8 cellular contexts compared by ENCODE assay signal in the genomic region with DNA sequence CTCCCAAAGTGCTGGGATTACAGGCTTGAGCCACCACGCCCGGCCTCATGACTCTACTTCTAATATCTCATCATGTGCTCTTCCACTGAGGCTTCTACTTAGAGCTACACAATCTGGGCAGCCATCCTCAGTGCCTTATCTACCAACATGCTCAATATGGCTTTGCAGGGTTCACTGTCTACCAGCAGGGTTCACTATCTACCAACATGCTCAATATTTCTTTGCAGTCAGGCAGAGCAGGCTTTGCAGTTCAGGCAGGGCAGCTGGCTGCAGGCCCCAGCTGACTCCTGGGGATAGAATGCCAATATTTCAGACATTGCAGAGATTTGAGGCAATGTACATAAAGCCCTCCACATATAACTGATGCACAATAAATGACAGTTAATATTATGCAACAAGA. TPM values are rescaled to one million over a fixed set of nuclear protein-coding genes. Genes with fewer than 3 reads are reported as not detected.
DNase-seq lines count a peak whose midpoint lies in the region; ATAC-seq and TF ChIP-seq lines count a peak whose summit lies in the region.

No MANE protein-coding gene starts in this region.

- DNase-seq in Caco-2 (peak; percentile 71), GM23248 (peak; percentile 54), OCI-LY7 (ENCODE audit: low spot score) (peak; percentile 2), erythroblast (lab: John Stamatoyannopoulos, UW) (peak; percentile 65 to 71), mesothelial cell of epicardium (ENCODE audit: low spot score in 2 of 2, unreplicated experiment in 2 of 2) (no peak)

- no peak overlapping the region for H3K27ac Mint-ChIP-seq in Caco-2 (ENCODE audit: unreplicated experiment)
- H3K27ac Mint-ChIP-seq in mesothelial cell of epicardium: no peak overlapping the region

- no peaks in the 10 kb centered on the region for H3K9me2 ChIP-seq in GM23248 (ENCODE audit: insufficient read depth)
- no peaks in the 10 kb centered on the region for H3K9me2 ChIP-seq in OCI-LY7 (ENCODE audit: insufficient read depth, low read length)

- H3K9ac ChIP-seq in GM23248 (no peak overlapping the region), parathyroid adenoma (no peak overlapping the region)

- TF ChIP-seq POLR2A in erythroblast (IDR thresholded peaks at IDR 0.05; ENCODE audit: low read length): no peak

- CTCF ChIA-PET in Caco-2 (lab: Charles Lee): interaction anchor here (0.6 to 1.2 kb wide), 15 partner anchors 20 to 460 kb away, joined by 3 to 37 read pairs (median 3); no protein-coding TSS in a partner anchor
- CTCF ChIA-PET in OCI-LY7 (lab: Charles Lee; ENCODE audit: unreplicated experiment): no interaction called here

- in situ Hi-C loops in GM23248 (cut with MboI): no loop called here

- H3K4me3 ChIP-seq in Caco-2 (ENCODE audit: low read depth, low read length): no peak overlapping the region
- no peak overlapping the region for H3K4me3 ChIP-seq in GM23248
- no peak overlapping the region for H3K4me3 ChIP-seq in OCI-LY7 (ENCODE audit: low read depth, low read length, poor library complexity, severe bottlenecking)
- H3K4me3 ChIP-seq in parathyroid adenoma (ENCODE audit: low read depth, low read length): no peak overlapping the region

- intact Hi-C loops in Caco-2 (cut with micrococcal nuclease; ENCODE audit: unreplicated experiment): loop anchor here (1.0 to 5.0 kb wide), 5 partner anchors 22 to 460 kb away; no protein-coding TSS in a partner anchor
- intact Hi-C loops in OCI-LY7 (cut with micrococcal nuclease; ENCODE audit: unreplicated experiment): no loop called here

- H3K36me3 Mint-ChIP-seq in Caco-2 (ENCODE audit: insufficient read depth, unreplicated experiment) (peaks cover 6% of the 10 kb centered on the region), mesothelial cell of epicardium (peaks cover 34% of the 10 kb centered on the region)

- no peaks in the 10 kb centered on the region for H3K27me3 Mint-ChIP-seq in Caco-2 (ENCODE audit: insufficient read depth, unreplicated experiment)
- H3K27me3 Mint-ChIP-seq in mesothelial cell of epicardium (ENCODE audit: low read depth): no peaks in the 10 kb centered on the region

- H3K79me2 ChIP-seq in GM23248 (ENCODE audit: insufficient read depth): no peaks in the 10 kb centered on the region
- no peaks in the 10 kb centered on the region for H3K79me2 ChIP-seq in OCI-LY7 (ENCODE audit: insufficient read depth, low read depth, low read length)
- no peaks in the 10 kb centered on the region for H3K79me2 ChIP-seq in parathyroid adenoma

- no peaks in the 10 kb centered on the region for H3K9me3 Mint-ChIP-seq in Caco-2 (ENCODE audit: unreplicated experiment)
- H3K9me3 Mint-ChIP-seq in mesothelial cell of epicardium: no peaks in the 10 kb centered on the region

- POLR2A ChIA-PET in Caco-2 (lab: Charles Lee) (interaction anchor here (0.5 kb wide), 1 partner anchor 620 kb away, joined by 4 read pairs; no protein-coding TSS in a partner anchor), OCI-LY7 (lab: Charles Lee) (interaction anchor here (0.6 to 0.7 kb wide), 2 partner anchors 31 to 113 kb away, joined by 4 to 6 read pairs; no protein-coding TSS in a partner anchor)

- TF ChIP-seq CTCF in Caco-2 (IDR thresholded peaks at IDR 0.05; ENCODE audit: insufficient read depth in 1 of 2, low read depth in 1 of 2, low read length in 1 of 2, severe bottlenecking in 1 of 2, unreplicated experiment in 1 of 2): peak; percentile 63 to 80
- no peak; the same call in 1 of the 2 replicates for TF ChIP-seq CTCF in OCI-LY7 (conservative IDR thresholded peaks at IDR 0.05; ENCODE audit: low read length)
- peak; percentile 43 for TF ChIP-seq CTCF in parathyroid adenoma (IDR thresholded peaks at IDR 0.05)
- no peak for TF ChIP-seq CTCF in mesothelial cell of epicardium (IDR thresholded peaks at IDR 0.05; ENCODE audit: unreplicated experiment)

- no peaks in the 10 kb centered on the region for H3K27me3 ChIP-seq in Caco-2 (replicated peaks; ENCODE audit: control insufficient read depth, insufficient read depth, low read length)
- H3K27me3 ChIP-seq in GM23248 (replicated peaks; ENCODE audit: insufficient read depth): no peaks in the 10 kb centered on the region
- no peaks in the 10 kb centered on the region for H3K27me3 ChIP-seq in parathyroid adenoma (ENCODE audit: control insufficient read depth, insufficient read depth, low read length)

- no peaks in the 10 kb centered on the region for H3K36me3 ChIP-seq in Caco-2 (ENCODE audit: control insufficient read depth, insufficient read depth, low read length)
- peaks cover 51% of the 10 kb centered on the region for H3K36me3 ChIP-seq in GM23248 (ENCODE audit: low read depth)
- H3K36me3 ChIP-seq in OCI-LY7 (ENCODE audit: insufficient read depth, low read length): no peaks in the 10 kb centered on the region
- H3K36me3 ChIP-seq in parathyroid adenoma (ENCODE audit: control insufficient read depth, insufficient read depth, low read length): no peaks in the 10 kb centered on the region

- H4K20me1 ChIP-seq in GM23248 (ENCODE audit: insufficient read depth) (no peaks in the 10 kb centered on the region), OCI-LY7 (ENCODE audit: insufficient read depth, low read length) (no peaks in the 10 kb centered on the region)

- H3K27ac ChIP-seq in GM23248: no peak overlapping the region
- H3K27ac ChIP-seq in OCI-LY7 (ENCODE audit: low read depth, low read length, poor library complexity, severe bottlenecking): no peak overlapping the region
- H3K27ac ChIP-seq in parathyroid adenoma: no peak overlapping the region

- H3K9me3 ChIP-seq in Caco-2: no peaks in the 10 kb centered on the region
- no peaks in the 10 kb centered on the region for H3K9me3 ChIP-seq in GM23248 (ENCODE audit: low read depth)
- no peaks in the 10 kb centered on the region for H3K9me3 ChIP-seq in OCI-LY7 (ENCODE audit: low read length)
- no peaks in the 10 kb centered on the region for H3K9me3 ChIP-seq in parathyroid adenoma (ENCODE audit: control insufficient read depth, low read length)

- no peak overlapping the region for H2AFZ ChIP-seq in GM23248
- no peak overlapping the region for H2AFZ ChIP-seq in OCI-LY7 (ENCODE audit: low read length)
- H2AFZ ChIP-seq in parathyroid adenoma: no peak overlapping the region

- no peak overlapping the region for H3K4me3 Mint-ChIP-seq in Caco-2 (ENCODE audit: unreplicated experiment)
- no peak overlapping the region for H3K4me3 Mint-ChIP-seq in mesothelial cell of epicardium

- H3K4me1 ChIP-seq in Caco-2: no peaks in the 10 kb centered on the region
- no peaks in the 10 kb centered on the region for H3K4me1 ChIP-seq in GM23248 (ENCODE audit: insufficient read depth)
- H3K4me1 ChIP-seq in OCI-LY7 (ENCODE audit: insufficient read depth, low read length, poor library complexity, severe bottlenecking): no peaks in the 10 kb centered on the region
- no peaks in the 10 kb centered on the region for H3K4me1 ChIP-seq in parathyroid adenoma

- H3K4me1 Mint-ChIP-seq in Caco-2 (ENCODE audit: low read depth, unreplicated experiment) (peaks cover 6% of the 10 kb centered on the region), mesothelial cell of epicardium (no peaks in the 10 kb centered on the region)

- WGBS in GM23248 (ENCODE audit: low coverage in 1 of 2, low lambda C conversion rate in 2 of 2, missing lambda C conversion rate in 2 of 2), 2 experiments: 67 to 70% methylated on average over 2 of the region's 2 CpGs

- BruUV-seq in Caco-2 (replicated peaks; lab: Mats Ljungman, UMichigan) (no TSS peak), OCI-LY7 (replicated peaks; lab: Mats Ljungman, UMichigan) (no TSS peak)

- 0 out of 2 replicates have a peak, but pooled peaks cover 4% of the 10 kb centered on the region for H3F3A ChIP-seq in GM23248 (ENCODE audit: insufficient read depth)

- H3K4me2 ChIP-seq in GM23248 (ENCODE audit: unreplicated experiment): no peak overlapping the region
- no peak overlapping the region for H3K4me2 ChIP-seq in OCI-LY7 (ENCODE audit: low read length)
- no peak overlapping the region for H3K4me2 ChIP-seq in parathyroid adenoma (ENCODE audit: low read length)

- ATAC-seq in GM21529 (IDR thresholded peaks at IDR 0.05; ENCODE audit: unreplicated experiment) (no peak), GM18870 (IDR thresholded peaks at IDR 0.05; ENCODE audit: unreplicated experiment) (no peak)

RNA-seq across cellular contexts. Expression of gene PKD2, which starts 47.5 kb away (rescaled TPM):
- 7.3 and 7.9 TPM in 2 replicates for total RNA-seq in Caco-2 (2022)
- total RNA-seq in GM23248 (2014; rRNA removed; shearing (Covaris generic)): 125 and 136 TPM in 2 replicates
- 33.0 and 35.0 TPM in 2 replicates for polyA plus RNA-seq in GM23248 (2016; fragmentation: Nextera tagmentation; extraction: Ambion mirVana)
- total RNA-seq in OCI-LY7 (2014; rRNA removed; shearing (Covaris generic)): 4.5 and 8.5 TPM in 2 replicates
- 3.1 and 3.8 TPM in 2 replicates for total RNA-seq in OCI-LY7 (2022)
- total RNA-seq in mesothelial cell of epicardium: 63.3 to 65.7 TPM (median 65.5 TPM) in 3 replicates

Comparison
In these comparisons a context has a peak if more than half of its experiments do, and no peak if none do; other contexts are left out.
1. DNase-seq: peak in Caco-2 (2 of 2), GM23248 (single experiment), OCI-LY7 (single experiment) and erythroblast (2 of 2); none in mesothelial cell of epicardium (0 of 2).
2. CTCF ChIP-seq: peak in Caco-2 (2 of 2) and parathyroid adenoma (single experiment); none in OCI-LY7 (single experiment) and mesothelial cell of epicardium (single experiment).